In genomic region chr22:39171623-39172264, GRCh38 we compare ENCODE assay signal across 14 cellular contexts. TPM values are rescaled to one million over a fixed set of nuclear protein-coding genes. Genes with fewer than 3 reads are reported as not detected.
DNase-seq lines count a peak whose midpoint lies in the region; ATAC-seq and TF ChIP-seq lines count a peak whose summit lies in the region.
"Had no signal": no experiment of that assay in that cellular context is flagged by ENCODE, and none has a peak within 500 bp of the region (broad histone marks: within the 10 kb centered on the region; RNA-seq: fewer than 3 reads in every experiment).

No MANE protein-coding gene starts in this region.

- peak overlapping the region; percentile 65 for H3K27ac Mint-ChIP-seq in activated naive CD4-positive, alpha-beta T cell treated with anti-CD3 and anti-CD28 coated beads, Interleukin-2, amount 50 U/mL, for 24 hours
- H3K27ac Mint-ChIP-seq in glutamatergic neuron (ENCODE audit: unreplicated experiment) = no peak overlapping the region
- H3K27ac Mint-ChIP-seq in stimulated activated naive B cell treated with anti-CD40 and anti-IgM and Interleukin-4, amounts not matched to agents 10 μg/mL and 1 μg/mL and 100 μg/mL, for 72 hours = peak overlapping the region; percentile 73
- H3K27ac Mint-ChIP-seq: activated naive CD4-positive, alpha-beta T cell treated with anti-CD3 and anti-CD28 coated beads, Interleukin-2, amount 50 U/mL, for 72 hours had no signal

- peak overlapping the region; percentile 96 for H2AFZ ChIP-seq in OCI-LY3 (ENCODE audit: low read depth, low read length)

- no peaks in the 10 kb centered on the region for H3K36me3 Mint-ChIP-seq in activated naive CD4-positive, alpha-beta T cell treated with anti-CD3 and anti-CD28 coated beads, Interleukin-2, amount 50 U/mL, for 24 hours
- no peaks in the 10 kb centered on the region for H3K36me3 Mint-ChIP-seq in glutamatergic neuron (ENCODE audit: unreplicated experiment)
- no peaks in the 10 kb centered on the region for H3K36me3 Mint-ChIP-seq in stimulated activated naive B cell treated with anti-CD40 and anti-IgM and Interleukin-4, amounts not matched to agents 10 μg/mL and 1 μg/mL and 100 μg/mL, for 72 hours
- H3K36me3 Mint-ChIP-seq: activated naive CD4-positive, alpha-beta T cell treated with anti-CD3 and anti-CD28 coated beads, Interleukin-2, amount 50 U/mL, for 72 hours had no signal

- no peak overlapping the region for H3K27ac ChIP-seq in OCI-LY3 (ENCODE audit: low read length)
- no peak overlapping the region for H3K27ac ChIP-seq in left lung
- H3K27ac ChIP-seq: coronary artery had no signal

- peaks cover 13% of the 10 kb centered on the region for H3K27me3 ChIP-seq in OCI-LY3 (ENCODE audit: low read depth, low read length)
- no peaks in the 10 kb centered on the region for H3K27me3 ChIP-seq in left lung

- H3K4me1 Mint-ChIP-seq in activated naive CD4-positive, alpha-beta T cell treated with anti-CD3 and anti-CD28 coated beads, Interleukin-2, amount 50 U/mL, for 24 hours = peaks cover 47% of the 10 kb centered on the region
- H3K4me1 Mint-ChIP-seq in glutamatergic neuron (ENCODE audit: low read depth, unreplicated experiment) = peaks cover 20% of the 10 kb centered on the region
- H3K4me1 Mint-ChIP-seq in stimulated activated naive B cell treated with anti-CD40 and anti-IgM and Interleukin-4, amounts not matched to agents 10 μg/mL and 1 μg/mL and 100 μg/mL, for 72 hours = peaks cover 38 to 53% of the 10 kb centered on the region in 2 donors

- H3K79me2 ChIP-seq in OCI-LY3 (ENCODE audit: low read length) = no peaks in the 10 kb centered on the region

- H3K36me3 ChIP-seq in OCI-LY3 (replicated peaks; ENCODE audit: low read depth, low read length) (no peaks in the 10 kb centered on the region), left lung (no peaks in the 10 kb centered on the region)

- intact Hi-C loops in left lung (cut with DNase I) = loop anchor here (5.0 to 10.0 kb wide), 2 partner anchors 141 to 143 kb away; partner anchors contain the start of gene RPL3 (in 1 of the 2)

- H4K20me1 ChIP-seq in OCI-LY3 (ENCODE audit: insufficient read depth, low read length) = no peaks in the 10 kb centered on the region

- TF ChIP-seq CTCF in OCI-LY3 (IDR thresholded peaks at IDR 0.05; ENCODE audit: low read depth, low read length) (no peak), glutamatergic neuron (IDR thresholded peaks at IDR 0.05; ENCODE audit: partially characterized antibody, unreplicated experiment) (no peak), left lung (IDR thresholded peaks at IDR 0.05) (no peak), omental fat pad (IDR thresholded peaks at IDR 0.05) (no peak)

- H3K4me3 ChIP-seq in OCI-LY3 (ENCODE audit: low read length) = peak overlapping the region; percentile 77
- no peak overlapping the region for H3K4me3 ChIP-seq in left lung
- H3K4me3 ChIP-seq: K562 had no signal

- no peaks in the 10 kb centered on the region for H3K9me3 ChIP-seq in OCI-LY3 (ENCODE audit: insufficient read depth, low read length)
- H3K9me3 ChIP-seq in left lung = no peaks in the 10 kb centered on the region

- no peak for ATAC-seq in stimulated activated naive B cell treated with anti-CD40 and anti-IgM and Interleukin-4, amounts not matched to agents 10 μg/mL and 1 μg/mL and 100 μg/mL, for 72 hours (replicated peaks)
- ATAC-seq in left lung = no peak
- ATAC-seq in omental fat pad (ENCODE audit: low FRiP score) = no peak

- H3K27me3 Mint-ChIP-seq in activated naive CD4-positive, alpha-beta T cell treated with anti-CD3 and anti-CD28 coated beads, Interleukin-2, amount 50 U/mL, for 24 hours = no peaks in the 10 kb centered on the region
- H3K27me3 Mint-ChIP-seq in glutamatergic neuron (ENCODE audit: unreplicated experiment) = peaks cover 7% of the 10 kb centered on the region
- H3K27me3 Mint-ChIP-seq in stimulated activated naive B cell treated with anti-CD40 and anti-IgM and Interleukin-4, amounts not matched to agents 10 μg/mL and 1 μg/mL and 100 μg/mL, for 72 hours = peaks cover 12% of the 10 kb centered on the region in 2 donors

- H3K9ac ChIP-seq in OCI-LY3 (ENCODE audit: low read length) = peak overlapping the region; percentile 57

- H3K9me3 Mint-ChIP-seq in activated naive CD4-positive, alpha-beta T cell treated with anti-CD3 and anti-CD28 coated beads, Interleukin-2, amount 50 U/mL, for 24 hours = no peaks in the 10 kb centered on the region
- H3K9me3 Mint-ChIP-seq in glutamatergic neuron (ENCODE audit: unreplicated experiment) = peaks cover 5% of the 10 kb centered on the region
- H3K9me3 Mint-ChIP-seq in stimulated activated naive B cell treated with anti-CD40 and anti-IgM and Interleukin-4, amounts not matched to agents 10 μg/mL and 1 μg/mL and 100 μg/mL, for 72 hours = no peaks in the 10 kb centered on the region
- H3K9me3 Mint-ChIP-seq: activated naive CD4-positive, alpha-beta T cell treated with anti-CD3 and anti-CD28 coated beads, Interleukin-2, amount 50 U/mL, for 72 hours had no signal

- H3K4me2 ChIP-seq in OCI-LY3 (ENCODE audit: low read length) = peak overlapping the region; percentile 97

- H3K4me1 ChIP-seq in OCI-LY3 (ENCODE audit: low read length) (peaks cover 19% of the 10 kb centered on the region), left lung (peaks cover 35 to 57% of the 10 kb centered on the region in 2 donors)

- H3K4me3 Mint-ChIP-seq in activated naive CD4-positive, alpha-beta T cell treated with anti-CD3 and anti-CD28 coated beads, Interleukin-2, amount 50 U/mL, for 24 hours = no peak overlapping the region
- peak overlapping the region; percentile 30 for H3K4me3 Mint-ChIP-seq in glutamatergic neuron (ENCODE audit: unreplicated experiment)
- peak overlapping the region; percentile 40 to 82 for H3K4me3 Mint-ChIP-seq in stimulated activated naive B cell treated with anti-CD40 and anti-IgM and Interleukin-4, amounts not matched to agents 10 μg/mL and 1 μg/mL and 100 μg/mL, for 72 hours

- no peak for DNase-seq in activated naive CD4-positive, alpha-beta T cell treated with anti-CD3 and anti-CD28 coated beads, Interleukin-2, amount 50 U/mL, for 16 hours
- no peak for DNase-seq in glutamatergic neuron
- DNase-seq in stimulated activated naive B cell treated with anti-CD40 and anti-IgM and Interleukin-4, amounts not matched to agents 10 μg/mL and 1 μg/mL and 100 μg/mL, for 72 hours = no peak
- no peak for DNase-seq in mucosa of gallbladder (ENCODE audit: low spot score)
- no peak for DNase-seq in left lung
- DNase-seq in omental fat pad (ENCODE audit: low spot score) = no peak
- DNase-seq: kidney, NCI-H526, SIG-M5 had no signal

RNA-seq across cellular contexts. Expression of gene CBX7, which starts 19.3 kb away (rescaled TPM):
- total RNA-seq in glutamatergic neuron (ENCODE audit: unreplicated experiment) (5.9 TPM), mucosa of gallbladder (76.5 TPM), left lung (10 to 100 TPM; 17.1 to 17.7 TPM), omental fat pad (10 to 100 TPM; 22.6 to 74.9 (median 30.8) TPM)
